In genomic region chr10:97401455-97401919, GRCh38 we compare ENCODE assay signal across 7 cellular contexts. TPM values are rescaled to one million over a fixed set of nuclear protein-coding genes. Genes with fewer than 3 reads are reported as not detected.
A peak's percentile ranks its signal among the peaks of the same experiment; 100 is the strongest.
DNase-seq lines count a peak whose midpoint lies in the region; ATAC-seq lines count a peak whose summit lies in the region.

No MANE protein-coding gene starts in this region.

- H3K4me1 Mint-ChIP-seq in activated T-helper 1 cell treated with anti-CD3 and anti-CD28 coated beads, Interleukin-12 subunit alpha, Interleukin-12 subunit beta, Interleukin-2, Interleukin-4 antibody, amounts not matched to agents 30 ng/mL and 10 ng/mL and 1 ng/mL, durations not matched to agents 14 hours and 24 hours and 36 hours (ENCODE audit: low read depth), result peaks cover 17% of the 10 kb centered on the region
- peaks cover 5 to 21% of the 10 kb centered on the region in 2 donors for H3K4me1 Mint-ChIP-seq in stimulated activated naive B cell treated with anti-CD40 and anti-IgM and Interleukin-4, amounts not matched to agents 10 μg/mL and 1 μg/mL and 100 μg/mL, for 72 hours

- intact Hi-C loops in activated T-helper 1 cell treated with anti-CD3 and anti-CD28 coated beads, Interleukin-12 subunit alpha, Interleukin-12 subunit beta, Interleukin-2, Interleukin-4 antibody, amounts not matched to agents 30 ng/mL and 10 ng/mL and 1 ng/mL, durations not matched to agents 14 hours and 24 hours and 36 hours (cut with micrococcal nuclease), result loop anchor here (1.0 to 5.0 kb wide), 8 partner anchors 13 to 239 kb away; partner anchors contain the start of genes ARHGAP19, EXOSC1, FRAT1 and MMS19

- H3K9me3 Mint-ChIP-seq in activated T-helper 1 cell treated with anti-CD3 and anti-CD28 coated beads, Interleukin-12 subunit alpha, Interleukin-12 subunit beta, Interleukin-2, Interleukin-4 antibody, amounts not matched to agents 30 ng/mL and 10 ng/mL and 1 ng/mL, durations not matched to agents 14 hours and 24 hours and 36 hours, result no peaks in the 10 kb centered on the region
- no peaks in the 10 kb centered on the region for H3K9me3 Mint-ChIP-seq in stimulated activated naive B cell treated with anti-CD40 and anti-IgM and Interleukin-4, amounts not matched to agents 10 μg/mL and 1 μg/mL and 100 μg/mL, for 72 hours

- no peak overlapping the region for H3K27ac ChIP-seq in HUES6 (ENCODE audit: low read depth, low read length)

- DNase-seq in activated T-helper 1 cell treated with anti-CD3 and anti-CD28 coated beads, Interleukin-12 subunit alpha, Interleukin-12 subunit beta, Interleukin-2, Interleukin-4 antibody, amounts not matched to agents 30 ng/mL and 10 ng/mL and 1 ng/mL, durations not matched to agents 14 hours and 24 hours and 36 hours (ENCODE audit: low spot score), result no peak
- no peak for DNase-seq in stimulated activated naive B cell treated with anti-CD40 and anti-IgM and Interleukin-4, amounts not matched to agents 10 μg/mL and 1 μg/mL and 100 μg/mL, for 72 hours
- DNase-seq in glomerular visceral epithelial cell (ENCODE audit: extremely low spot score) (no peak), HPDE6-E6E7 (ENCODE audit: extremely low spot score) (no peak)

- no peaks in the 10 kb centered on the region for H3K27me3 Mint-ChIP-seq in activated T-helper 1 cell treated with anti-CD3 and anti-CD28 coated beads, Interleukin-12 subunit alpha, Interleukin-12 subunit beta, Interleukin-2, Interleukin-4 antibody, amounts not matched to agents 30 ng/mL and 10 ng/mL and 1 ng/mL, durations not matched to agents 14 hours and 24 hours and 36 hours (ENCODE audit: insufficient read depth)
- H3K27me3 Mint-ChIP-seq in stimulated activated naive B cell treated with anti-CD40 and anti-IgM and Interleukin-4, amounts not matched to agents 10 μg/mL and 1 μg/mL and 100 μg/mL, for 72 hours, result no peaks in the 10 kb centered on the region

- H3K36me3 ChIP-seq in HUES6 (ENCODE audit: control insufficient read depth, insufficient read depth, low read length), result peaks cover 11% of the 10 kb centered on the region
- H3K36me3 ChIP-seq in iPS-15b (ENCODE audit: control insufficient read depth, insufficient read depth, low read length), result no peaks in the 10 kb centered on the region

- H3K4me1 ChIP-seq in HUES6 (ENCODE audit: control insufficient read depth, insufficient read depth, low read length), result peaks cover 6% of the 10 kb centered on the region; the same call in 1 of the 2 replicates
- H3K4me1 ChIP-seq in iPS-15b (ENCODE audit: control insufficient read depth, insufficient read depth, low read length), result peaks cover 2% of the 10 kb centered on the region

- H3K27ac Mint-ChIP-seq in activated T-helper 1 cell treated with anti-CD3 and anti-CD28 coated beads, Interleukin-12 subunit alpha, Interleukin-12 subunit beta, Interleukin-2, Interleukin-4 antibody, amounts not matched to agents 30 ng/mL and 10 ng/mL and 1 ng/mL, durations not matched to agents 14 hours and 24 hours and 36 hours, result peak overlapping the region; percentile 87
- H3K27ac Mint-ChIP-seq in stimulated activated naive B cell treated with anti-CD40 and anti-IgM and Interleukin-4, amounts not matched to agents 10 μg/mL and 1 μg/mL and 100 μg/mL, for 72 hours, result peak overlapping the region; percentile 98

- no peaks in the 10 kb centered on the region for H3K27me3 ChIP-seq in HUES6 (ENCODE audit: control insufficient read depth, insufficient read depth, low read length)
- H3K27me3 ChIP-seq in iPS-15b (ENCODE audit: control insufficient read depth, insufficient read depth, low read length), result no peaks in the 10 kb centered on the region

- no peaks in the 10 kb centered on the region for H3K9me3 ChIP-seq in HUES6 (ENCODE audit: control insufficient read depth, insufficient read depth, low read depth, low read length)
- no peaks in the 10 kb centered on the region for H3K9me3 ChIP-seq in iPS-15b (ENCODE audit: control insufficient read depth, insufficient read depth, low read length)

- no peak overlapping the region for H3K9ac ChIP-seq in HUES6 (ENCODE audit: low read length)
- H3K9ac ChIP-seq in iPS-15b (ENCODE audit: low read depth, low read length), result no peak overlapping the region

- H3K4me3 ChIP-seq in HUES6 (ENCODE audit: low read depth, low read length), result peak overlapping the region; percentile 74
- H3K4me3 ChIP-seq in iPS-15b (ENCODE audit: low read depth, low read length), result peak overlapping the region; percentile 61

- peaks cover 9% of the 10 kb centered on the region for H3K36me3 Mint-ChIP-seq in activated T-helper 1 cell treated with anti-CD3 and anti-CD28 coated beads, Interleukin-12 subunit alpha, Interleukin-12 subunit beta, Interleukin-2, Interleukin-4 antibody, amounts not matched to agents 30 ng/mL and 10 ng/mL and 1 ng/mL, durations not matched to agents 14 hours and 24 hours and 36 hours (ENCODE audit: low read depth)
- H3K36me3 Mint-ChIP-seq in stimulated activated naive B cell treated with anti-CD40 and anti-IgM and Interleukin-4, amounts not matched to agents 10 μg/mL and 1 μg/mL and 100 μg/mL, for 72 hours, result peaks cover 0 to 2% of the 10 kb centered on the region in 2 donors

- no peak for ATAC-seq in stimulated activated naive B cell treated with anti-CD40 and anti-IgM and Interleukin-4, amounts not matched to agents 10 μg/mL and 1 μg/mL and 100 μg/mL, for 72 hours (replicated peaks)
- ATAC-seq in HG02763 (IDR thresholded peaks at IDR 0.05; ENCODE audit: unreplicated experiment), result no peak

- peak overlapping the region; percentile 97 for H3K4me3 Mint-ChIP-seq in activated T-helper 1 cell treated with anti-CD3 and anti-CD28 coated beads, Interleukin-12 subunit alpha, Interleukin-12 subunit beta, Interleukin-2, Interleukin-4 antibody, amounts not matched to agents 30 ng/mL and 10 ng/mL and 1 ng/mL, durations not matched to agents 14 hours and 24 hours and 36 hours
- peak overlapping the region; percentile 92 to 96 for H3K4me3 Mint-ChIP-seq in stimulated activated naive B cell treated with anti-CD40 and anti-IgM and Interleukin-4, amounts not matched to agents 10 μg/mL and 1 μg/mL and 100 μg/mL, for 72 hours

RNA-seq across cellular contexts. Expression of gene RRP12, which starts 0.3 kb away (rescaled TPM):
- total RNA-seq in activated T-helper 1 cell treated with anti-CD3 and anti-CD28 coated beads, Interleukin-12 subunit alpha, Interleukin-12 subunit beta, Interleukin-2, Interleukin-4 antibody, amounts not matched to agents 30 ng/mL and 10 ng/mL and 1 ng/mL, durations not matched to agents 14 hours and 24 hours and 36 hours, result 99.9 and 104 TPM in 2 replicates

RNA-seq across cellular contexts. Expression of gene PGAM1, which starts 24.5 kb away (rescaled TPM):
- 967 and 979 TPM in 2 replicates for total RNA-seq in activated T-helper 1 cell treated with anti-CD3 and anti-CD28 coated beads, Interleukin-12 subunit alpha, Interleukin-12 subunit beta, Interleukin-2, Interleukin-4 antibody, amounts not matched to agents 30 ng/mL and 10 ng/mL and 1 ng/mL, durations not matched to agents 14 hours and 24 hours and 36 hours

RNA-seq across cellular contexts. Expression of gene EXOSC1, which starts 44.3 kb away (rescaled TPM):
- total RNA-seq in activated T-helper 1 cell treated with anti-CD3 and anti-CD28 coated beads, Interleukin-12 subunit alpha, Interleukin-12 subunit beta, Interleukin-2, Interleukin-4 antibody, amounts not matched to agents 30 ng/mL and 10 ng/mL and 1 ng/mL, durations not matched to agents 14 hours and 24 hours and 36 hours, result 55.3 and 57.1 TPM in 2 replicates

RNA-seq across cellular contexts. Expression of gene ZDHHC16, which starts 44.5 kb away (rescaled TPM):
- total RNA-seq in activated T-helper 1 cell treated with anti-CD3 and anti-CD28 coated beads, Interleukin-12 subunit alpha, Interleukin-12 subunit beta, Interleukin-2, Interleukin-4 antibody, amounts not matched to agents 30 ng/mL and 10 ng/mL and 1 ng/mL, durations not matched to agents 14 hours and 24 hours and 36 hours, result 48.3 and 48.8 TPM in 2 replicates
